ENCODE assay signal across 18 cellular contexts in the genomic region with DNA sequence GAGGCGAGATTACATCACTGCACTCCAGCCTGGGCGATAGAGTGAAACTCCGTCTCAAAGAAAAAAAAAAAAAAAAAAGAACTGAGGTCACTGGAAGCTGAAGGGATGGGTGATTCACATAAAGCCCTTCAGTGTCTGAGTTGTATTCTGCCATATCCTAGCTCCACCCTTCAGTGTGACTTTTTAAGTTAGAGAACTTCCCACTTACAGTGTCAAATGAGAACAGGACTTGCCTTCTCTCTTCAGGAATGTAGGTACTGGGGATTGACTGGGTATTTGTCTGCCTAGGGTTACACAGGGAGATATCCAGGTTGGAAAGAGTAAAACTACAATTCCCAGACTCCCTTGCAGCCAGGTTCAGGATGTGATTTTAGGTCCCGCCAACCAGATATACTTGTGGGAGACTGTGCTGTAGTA. TPM values are rescaled to one million over a fixed set of nuclear protein-coding genes. Genes with fewer than 3 reads are reported as not detected.
DNase-seq lines count a peak whose midpoint lies in the region; FAIRE-seq and TF ChIP-seq lines count a peak whose summit lies in the region.
"Had no signal": no experiment of that assay in that cellular context is flagged by ENCODE, and none has a peak within 500 bp of the region (broad histone marks: within the 10 kb centered on the region; RNA-seq: fewer than 3 reads in every experiment).

No MANE protein-coding gene starts in this region.

- H3K9me3 Mint-ChIP-seq in mesothelial cell of epicardium: no peaks in the 10 kb centered on the region
- no peaks in the 10 kb centered on the region for H3K9me3 Mint-ChIP-seq in activated T-helper 1 cell treated with anti-CD3 and anti-CD28 coated beads, Interleukin-12 subunit alpha, Interleukin-12 subunit beta, Interleukin-2, Interleukin-4 antibody, amounts not matched to agents 30 ng/mL and 10 ng/mL and 1 ng/mL, durations not matched to agents 14 hours and 24 hours and 36 hours
- H3K9me3 Mint-ChIP-seq: activated B cell treated with CpG ODN at 0.5 μM for 24 hours; activated CD8-positive, alpha-beta T cell treated with anti-CD3 and anti-CD28 coated beads for 36 hours; activated naive CD8-positive, alpha-beta T cell treated with anti-CD3 and anti-CD28 coated beads, Interleukin-2, amount 10 ng/mL, durations not matched to agents 7 days and 5 days; activated T-cell treated with anti-CD3 and anti-CD28 coated beads, Interleukin-2, amount 50 U/mL, for 72 hours; T-helper 1 cell treated with Interleukin-12 subunit alpha and Interleukin-12 subunit beta and Interleukin-4 antibody, amounts not matched to agents 30 μg/mL and 1 μg/mL, for 36 hours had no signal

- H3K4me3 Mint-ChIP-seq in mesothelial cell of epicardium: no peak overlapping the region
- no peak overlapping the region for H3K4me3 Mint-ChIP-seq in activated T-helper 1 cell treated with anti-CD3 and anti-CD28 coated beads, Interleukin-12 subunit alpha, Interleukin-12 subunit beta, Interleukin-2, Interleukin-4 antibody, amounts not matched to agents 30 ng/mL and 10 ng/mL and 1 ng/mL, durations not matched to agents 14 hours and 24 hours and 36 hours
- H3K4me3 Mint-ChIP-seq: activated B cell treated with CpG ODN at 0.5 μM for 24 hours; activated CD8-positive, alpha-beta T cell treated with anti-CD3 and anti-CD28 coated beads for 36 hours; activated naive CD8-positive, alpha-beta T cell treated with anti-CD3 and anti-CD28 coated beads, Interleukin-2, amount 10 ng/mL, durations not matched to agents 7 days and 5 days; activated T-cell treated with anti-CD3 and anti-CD28 coated beads, Interleukin-2, amount 50 U/mL, for 72 hours; T-helper 1 cell treated with Interleukin-12 subunit alpha and Interleukin-12 subunit beta and Interleukin-4 antibody, amounts not matched to agents 30 μg/mL and 1 μg/mL, for 36 hours had no signal

- intact Hi-C loops in activated T-helper 1 cell treated with anti-CD3 and anti-CD28 coated beads, Interleukin-12 subunit alpha, Interleukin-12 subunit beta, Interleukin-2, Interleukin-4 antibody, amounts not matched to agents 30 ng/mL and 10 ng/mL and 1 ng/mL, durations not matched to agents 14 hours and 24 hours and 36 hours (cut with micrococcal nuclease): loop anchor here (5.0 kb wide), 1 partner anchor 60 kb away; no protein-coding TSS in a partner anchor

- peak overlapping the region; percentile 94 for H3K27ac Mint-ChIP-seq in mesothelial cell of epicardium
- H3K27ac Mint-ChIP-seq in activated T-helper 1 cell treated with anti-CD3 and anti-CD28 coated beads, Interleukin-12 subunit alpha, Interleukin-12 subunit beta, Interleukin-2, Interleukin-4 antibody, amounts not matched to agents 30 ng/mL and 10 ng/mL and 1 ng/mL, durations not matched to agents 14 hours and 24 hours and 36 hours: no peak overlapping the region
- H3K27ac Mint-ChIP-seq: activated CD8-positive, alpha-beta T cell treated with anti-CD3 and anti-CD28 coated beads for 36 hours; activated naive CD8-positive, alpha-beta T cell treated with anti-CD3 and anti-CD28 coated beads, Interleukin-2, amount 10 ng/mL, durations not matched to agents 7 days and 5 days; activated T-cell treated with anti-CD3 and anti-CD28 coated beads, Interleukin-2, amount 50 U/mL, for 72 hours; T-helper 1 cell treated with Interleukin-12 subunit alpha and Interleukin-12 subunit beta and Interleukin-4 antibody, amounts not matched to agents 30 μg/mL and 1 μg/mL, for 36 hours had no signal

- no peak for FAIRE-seq in frontal cortex (lab: Jason Lieb, UNC)
- FAIRE-seq: D721Med, H54 had no signal

- H3K27me3 Mint-ChIP-seq in mesothelial cell of epicardium (ENCODE audit: low read depth): no peaks in the 10 kb centered on the region
- peaks cover 5% of the 10 kb centered on the region for H3K27me3 Mint-ChIP-seq in activated T-helper 1 cell treated with anti-CD3 and anti-CD28 coated beads, Interleukin-12 subunit alpha, Interleukin-12 subunit beta, Interleukin-2, Interleukin-4 antibody, amounts not matched to agents 30 ng/mL and 10 ng/mL and 1 ng/mL, durations not matched to agents 14 hours and 24 hours and 36 hours (ENCODE audit: insufficient read depth)

- H3K4me3 ChIP-seq in epithelial cell of esophagus (ENCODE audit: low read length): no peak overlapping the region
- H3K4me3 ChIP-seq: right atrium auricular region had no signal

- TF ChIP-seq CTCF in epithelial cell of esophagus (IDR thresholded peaks at IDR 0.05; ENCODE audit: insufficient read depth, low read depth, low read length, missing control alignments) (no peak), mesothelial cell of epicardium (IDR thresholded peaks at IDR 0.05; ENCODE audit: unreplicated experiment) (no peak)

- peaks cover 62% of the 10 kb centered on the region for H3K4me1 Mint-ChIP-seq in mesothelial cell of epicardium
- H3K4me1 Mint-ChIP-seq in activated T-helper 1 cell treated with anti-CD3 and anti-CD28 coated beads, Interleukin-12 subunit alpha, Interleukin-12 subunit beta, Interleukin-2, Interleukin-4 antibody, amounts not matched to agents 30 ng/mL and 10 ng/mL and 1 ng/mL, durations not matched to agents 14 hours and 24 hours and 36 hours (ENCODE audit: low read depth): no peaks in the 10 kb centered on the region
- H3K4me1 Mint-ChIP-seq: activated naive CD8-positive, alpha-beta T cell treated with anti-CD3 and anti-CD28 coated beads, Interleukin-2, amount 10 ng/mL, durations not matched to agents 7 days and 5 days had no signal

- DNase-seq in EH (ENCODE audit: low read depth): peak; percentile 69
- DNase-seq in MV-4-11 (lab: John Stamatoyannopoulos, UW): peak; percentile 76
- DNase-seq in epithelial cell of esophagus (ENCODE audit: low read depth): peak; percentile 75
- DNase-seq in mesothelial cell of epicardium (ENCODE audit: low spot score in 2 of 2, unreplicated experiment in 2 of 2): no peak
- no peak for DNase-seq in stimulated activated CD4-positive, alpha-beta T cell treated with anti-CD3 and anti-CD28 coated beads, Interleukin-12 subunit alpha, Interleukin-12 subunit beta, amount 100 ng/mL, for 4 hours
- no peak for DNase-seq in activated T-helper 1 cell treated with anti-CD3 and anti-CD28 coated beads, Interleukin-12 subunit alpha, Interleukin-12 subunit beta, Interleukin-2, Interleukin-4 antibody, amounts not matched to agents 30 ng/mL and 10 ng/mL and 1 ng/mL, durations not matched to agents 14 hours and 24 hours and 36 hours (ENCODE audit: low spot score)
- DNase-seq in frontal cortex (ENCODE audit: low spot score in 2 of 2): no peak
- DNase-seq: activated B cell treated with CpG ODN at 0.5 μM for 24 hours; activated CD8-positive, alpha-beta T cell treated with anti-CD3 and anti-CD28 coated beads for 36 hours; activated naive CD8-positive, alpha-beta T cell treated with anti-CD3 and anti-CD28 coated beads, Interleukin-2, amount 10 ng/mL, durations not matched to agents 7 days and 5 days; activated T-cell treated with anti-CD3 and anti-CD28 coated beads, Interleukin-2, amount 50 U/mL, for 72 hours; AML-193; NCI-H1436; NCI-H2171 treated with DMSO at 0.1 percent for 48 hours had no signal

- peaks cover 7% of the 10 kb centered on the region for H3K36me3 Mint-ChIP-seq in mesothelial cell of epicardium
- no peaks in the 10 kb centered on the region for H3K36me3 Mint-ChIP-seq in activated T-helper 1 cell treated with anti-CD3 and anti-CD28 coated beads, Interleukin-12 subunit alpha, Interleukin-12 subunit beta, Interleukin-2, Interleukin-4 antibody, amounts not matched to agents 30 ng/mL and 10 ng/mL and 1 ng/mL, durations not matched to agents 14 hours and 24 hours and 36 hours (ENCODE audit: low read depth)
- H3K36me3 Mint-ChIP-seq: activated naive CD8-positive, alpha-beta T cell treated with anti-CD3 and anti-CD28 coated beads, Interleukin-2, amount 10 ng/mL, durations not matched to agents 7 days and 5 days had no signal

RNA-seq across cellular contexts. Expression of gene EHD3, which starts 37.9 kb away (rescaled TPM):
- total RNA-seq in mesothelial cell of epicardium (12.7 to 13.2 TPM (median 12.9 TPM) in 3 replicates), frontal cortex (7.7 TPM)
- total RNA-seq in activated T-helper 1 cell treated with anti-CD3 and anti-CD28 coated beads, Interleukin-12 subunit alpha, Interleukin-12 subunit beta, Interleukin-2, Interleukin-4 antibody, amounts not matched to agents 30 ng/mL and 10 ng/mL and 1 ng/mL, durations not matched to agents 14 hours and 24 hours and 36 hours: 1.9 and 2.1 TPM in 2 replicates

RNA-seq across cellular contexts. Expression of gene CAPN14, which starts 54.5 kb away (rescaled TPM):
- total RNA-seq in mesothelial cell of epicardium: 0.40 to 0.54 TPM (median 0.47 TPM) in 3 replicates
- total RNA-seq in activated T-helper 1 cell treated with anti-CD3 and anti-CD28 coated beads, Interleukin-12 subunit alpha, Interleukin-12 subunit beta, Interleukin-2, Interleukin-4 antibody, amounts not matched to agents 30 ng/mL and 10 ng/mL and 1 ng/mL, durations not matched to agents 14 hours and 24 hours and 36 hours: 0.18 and 0.20 TPM in 2 replicates
- 0.82 TPM for total RNA-seq in frontal cortex

Comparison
In these comparisons a context has a peak if more than half of its experiments do, and no peak if none do; other contexts are left out.
1. DNase-seq: peak in EH (single experiment), MV-4-11 (single experiment) and epithelial cell of esophagus (single experiment); none in mesothelial cell of epicardium (0 of 2), stimulated activated CD4-positive, alpha-beta T cell treated with anti-CD3 and anti-CD28 coated beads, Interleukin-12 subunit alpha, Interleukin-12 subunit beta, amount 100 ng/mL, for 4 hours (single experiment), activated T-helper 1 cell treated with anti-CD3 and anti-CD28 coated beads, Interleukin-12 subunit alpha, Interleukin-12 subunit beta, Interleukin-2, Interleukin-4 antibody, amounts not matched to agents 30 ng/mL and 10 ng/mL and 1 ng/mL, durations not matched to agents 14 hours and 24 hours and 36 hours (single experiment) and frontal cortex (0 of 2).